Comparison of ENCODE assay signal across 8 cellular contexts in genomic region chr14:75280831-75281690, GRCh38. TPM values are rescaled to one million over a fixed set of nuclear protein-coding genes. Genes with fewer than 3 reads are reported as not detected.
A peak's percentile ranks its signal among the peaks of the same experiment; 100 is the strongest.
DNase-seq lines count a peak whose midpoint lies in the region; ATAC-seq and TF ChIP-seq lines count a peak whose summit lies in the region.

No MANE protein-coding gene starts in this region.

- H3K27ac Mint-ChIP-seq in activated naive CD4-positive, alpha-beta T cell treated with anti-CD3 and anti-CD28 coated beads for 36 hours, result no peak overlapping the region
- H3K27ac Mint-ChIP-seq in memory B cell, result peak overlapping the region; percentile 99

- H3K27ac ChIP-seq in transverse colon, result peak overlapping the region; percentile 96 to 99 (median 98)

- ATAC-seq in memory B cell (ENCODE audit: low read depth), result no peak

- peaks cover 10% of the 10 kb centered on the region for H3K27me3 Mint-ChIP-seq in activated naive CD4-positive, alpha-beta T cell treated with anti-CD3 and anti-CD28 coated beads for 36 hours (ENCODE audit: low read depth)
- peaks cover 23% of the 10 kb centered on the region for H3K27me3 Mint-ChIP-seq in memory B cell

- intact Hi-C loops in activated naive CD4-positive, alpha-beta T cell treated with anti-CD3 and anti-CD28 coated beads for 36 hours (cut with micrococcal nuclease), result no loop called here
- intact Hi-C loops in transverse colon (cut with DNase I; ENCODE audit: low total_unique reads), result no loop called here

- H3K27me3 ChIP-seq in transverse colon, result no peaks in the 10 kb centered on the region

- H3K4me3 Mint-ChIP-seq in activated naive CD4-positive, alpha-beta T cell treated with anti-CD3 and anti-CD28 coated beads for 36 hours, result no peak overlapping the region
- peak overlapping the region; percentile 36 for H3K4me3 Mint-ChIP-seq in memory B cell

- peaks cover 19 to 64% (median 28%) of the 10 kb centered on the region in 4 donors for H3K4me1 ChIP-seq in transverse colon

- in situ Hi-C loops in transverse colon (cut with MboI; ENCODE audit: low pct_ligation_motif_present in 1 of 4, low pct_unique_long_range_greater_than_20kb in 1 of 4, low sequenced_read_pairs in 3 of 4), result no loop called here

- H3K9me3 ChIP-seq in transverse colon, result no peaks in the 10 kb centered on the region

- CTCF ChIA-PET in activated naive CD4-positive, alpha-beta T cell treated with anti-CD3 and anti-CD28 coated beads for 36 hours (lab: Charles Lee), result interaction anchor here (0.6 to 2.8 kb wide), 5 partner anchors 13 to 403 kb away, joined by 3 to 14 read pairs (median 5); no protein-coding TSS in a partner anchor

- H3K36me3 ChIP-seq in transverse colon, result peaks cover 0 to 14% (median 6%) of the 10 kb centered on the region in 4 donors

- H3K4me3 ChIP-seq in transverse colon, result peak overlapping the region in 3 of 4 donors; percentile 54 to 69 (median 56)

- no peak for TF ChIP-seq EP300 in transverse colon (IDR thresholded peaks at IDR 0.05; ENCODE audit: low read depth)

- WGBS in transverse colon (ENCODE audit: low coverage in 1 of 2), 2 donors, result 88 to 92% methylated on average over 2 to 17 of the region's 17 CpGs

- H3K9me3 Mint-ChIP-seq in activated naive CD4-positive, alpha-beta T cell treated with anti-CD3 and anti-CD28 coated beads for 36 hours, result no peaks in the 10 kb centered on the region
- no peaks in the 10 kb centered on the region for H3K9me3 Mint-ChIP-seq in memory B cell

- peaks cover 24% of the 10 kb centered on the region for H3K4me1 Mint-ChIP-seq in activated naive CD4-positive, alpha-beta T cell treated with anti-CD3 and anti-CD28 coated beads for 36 hours (ENCODE audit: low read depth)
- peaks cover 20% of the 10 kb centered on the region for H3K4me1 Mint-ChIP-seq in memory B cell

- peak; percentile 80 for TF ChIP-seq POLR2A in transverse colon (IDR thresholded peaks at IDR 0.05)

- peaks cover 25% of the 10 kb centered on the region for H3K36me3 Mint-ChIP-seq in activated naive CD4-positive, alpha-beta T cell treated with anti-CD3 and anti-CD28 coated beads for 36 hours (ENCODE audit: low read depth)
- H3K36me3 Mint-ChIP-seq in memory B cell, result peaks cover 4% of the 10 kb centered on the region

- no peak for TF ChIP-seq CTCF in transverse colon (IDR thresholded peaks at IDR 0.05)

- peak; percentile 23 for DNase-seq in activated naive CD4-positive, alpha-beta T cell treated with Interleukin-2 at 50 U/mL for 16 hours
- DNase-seq in activated naive CD4-positive, alpha-beta T cell treated with anti-CD3 and anti-CD28 coated beads for 36 hours, result no peak
- DNase-seq in central memory CD4-positive, alpha-beta T cell, result peak; percentile 52
- DNase-seq in memory B cell (ENCODE audit: low spot score in 2 of 2) (peak; percentile 51 to 59), transverse colon (peak; percentile 58), NCI-H345 (lab: John Stamatoyannopoulos, UW) (no peak), A172 (ENCODE audit: low spot score) (no peak)
- DNase-seq in activated CD4-positive, CD25-positive, alpha-beta regulatory T cell (lab: John Stamatoyannopoulos, UW), result no peak

RNA-seq across cellular contexts. Expression of gene FOS, which starts 2.4 kb away (rescaled TPM):
- total RNA-seq in activated naive CD4-positive, alpha-beta T cell treated with anti-CD3 and anti-CD28 coated beads for 36 hours, result 10 to 100 TPM; 34.5 to 35.7 TPM
- total RNA-seq in transverse colon, result 1,000 to 10,000 TPM in 2 of 4 donors, 100 to 1,000 TPM in 2; 345 to 1,356 (median 884) TPM
- 0.89 and 2.2 TPM in 2 replicates for total RNA-seq in A172 (2014; rRNA removed; shearing (Covaris generic))

Comparison
In these comparisons a context has a peak if more than half of its experiments do, and no peak if none do; other contexts are left out.
1. DNase-seq: peak in activated naive CD4-positive, alpha-beta T cell treated with Interleukin-2 at 50 U/mL for 16 hours (single experiment), central memory CD4-positive, alpha-beta T cell (single experiment), memory B cell (2 of 2) and transverse colon (single experiment); none in activated naive CD4-positive, alpha-beta T cell treated with anti-CD3 and anti-CD28 coated beads for 36 hours (single experiment), NCI-H345 (single experiment), A172 (single experiment) and activated CD4-positive, CD25-positive, alpha-beta regulatory T cell (0 of 4).
2. RNA of gene FOS, which starts 2.4 kb away (total RNA-seq): 345 to 1,356 TPM in transverse colon and 34.5 to 35.7 TPM in activated naive CD4-positive, alpha-beta T cell treated with anti-CD3 and anti-CD28 coated beads for 36 hours; 0.89 to 2.2 TPM in A172; every median in the first group is over 10 times any median in the second.